In the genomic region with DNA sequence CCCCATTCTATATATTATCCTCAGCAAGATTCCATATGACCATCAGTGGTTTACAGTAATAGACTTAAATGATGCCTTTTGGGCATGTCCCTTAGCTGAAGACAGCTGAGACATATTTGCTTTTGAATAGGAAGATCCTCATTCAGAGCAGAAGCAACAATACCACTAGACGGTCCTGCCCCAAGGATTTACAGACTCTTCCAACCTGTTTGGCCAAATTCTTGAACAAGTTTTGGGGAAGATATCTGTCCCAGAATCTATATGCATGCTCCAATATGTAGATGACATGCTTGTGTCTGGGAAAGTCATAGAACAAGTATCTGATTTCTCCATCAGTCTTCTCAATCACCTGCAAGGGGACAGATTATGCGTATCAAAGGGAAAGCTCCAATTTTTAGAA, we compare ENCODE assay signal across 19 cellular contexts.
"Had no signal": no experiment of that assay in that cellular context is flagged by ENCODE, and none has a peak within 500 bp of the region (broad histone marks: within the 10 kb centered on the region; RNA-seq: fewer than 3 reads in every experiment).

No MANE protein-coding gene starts in this region.

- H3K4me3 ChIP-seq: ascending aorta, coronary artery, ovary, right lobe of liver, thoracic aorta, vagina had no signal

- H3K4me1 ChIP-seq: ascending aorta, right lobe of liver, vagina had no signal

- H3K27ac ChIP-seq: ascending aorta, coronary artery, ovary, right lobe of liver, thoracic aorta, vagina had no signal

- H3K9me3 ChIP-seq: ascending aorta, right lobe of liver, vagina had no signal

- DNase-seq: activated CD4-positive, alpha-beta T cell treated with anti-CD3 and anti-CD28 coated beads for 4 hours; activated CD4-positive, alpha-beta T cell treated with anti-CD3 and anti-CD28 coated beads, Interleukin-2, amount 50 U/mL, for 48 hours; activated CD8-positive, alpha-beta memory T cell treated with anti-CD3 and anti-CD28 coated beads for 24 hours; activated CD8-positive, alpha-beta memory T cell treated with anti-CD3 and anti-CD28 coated beads, Interleukin-2, amount 50 U/mL, for 4 hours; activated gamma-delta T cell; activated naive CD4-positive, alpha-beta T cell treated with anti-CD3 and anti-CD28 coated beads, Interleukin-2, amount 10 ng/mL, durations not matched to agents 7 days and 5 days; activated naive CD8-positive, alpha-beta T cell treated with anti-CD3 and anti-CD28 coated beads, Interleukin-2, amount 10 ng/mL, durations not matched to agents 7 days and 5 days; activated T-cell treated with anti-CD3 and anti-CD28 coated beads, Interleukin-2, amount 50 U/mL, for 1 hour; head of caudate nucleus; hypothalamus; midbrain; naive thymus-derived CD4-positive, alpha-beta T cell; ovary; right lobe of liver; stimulated activated CD4-positive, alpha-beta T cell treated with anti-CD3 and anti-CD28 coated beads, Interleukin-4, amount 100 ng/mL, for 1 hour had no signal

- H3K36me3 ChIP-seq: ascending aorta, ovary, right lobe of liver, thoracic aorta, vagina had no signal

- H3K27me3 ChIP-seq: ascending aorta, ovary, right lobe of liver, vagina had no signal
